In the genomic region with DNA sequence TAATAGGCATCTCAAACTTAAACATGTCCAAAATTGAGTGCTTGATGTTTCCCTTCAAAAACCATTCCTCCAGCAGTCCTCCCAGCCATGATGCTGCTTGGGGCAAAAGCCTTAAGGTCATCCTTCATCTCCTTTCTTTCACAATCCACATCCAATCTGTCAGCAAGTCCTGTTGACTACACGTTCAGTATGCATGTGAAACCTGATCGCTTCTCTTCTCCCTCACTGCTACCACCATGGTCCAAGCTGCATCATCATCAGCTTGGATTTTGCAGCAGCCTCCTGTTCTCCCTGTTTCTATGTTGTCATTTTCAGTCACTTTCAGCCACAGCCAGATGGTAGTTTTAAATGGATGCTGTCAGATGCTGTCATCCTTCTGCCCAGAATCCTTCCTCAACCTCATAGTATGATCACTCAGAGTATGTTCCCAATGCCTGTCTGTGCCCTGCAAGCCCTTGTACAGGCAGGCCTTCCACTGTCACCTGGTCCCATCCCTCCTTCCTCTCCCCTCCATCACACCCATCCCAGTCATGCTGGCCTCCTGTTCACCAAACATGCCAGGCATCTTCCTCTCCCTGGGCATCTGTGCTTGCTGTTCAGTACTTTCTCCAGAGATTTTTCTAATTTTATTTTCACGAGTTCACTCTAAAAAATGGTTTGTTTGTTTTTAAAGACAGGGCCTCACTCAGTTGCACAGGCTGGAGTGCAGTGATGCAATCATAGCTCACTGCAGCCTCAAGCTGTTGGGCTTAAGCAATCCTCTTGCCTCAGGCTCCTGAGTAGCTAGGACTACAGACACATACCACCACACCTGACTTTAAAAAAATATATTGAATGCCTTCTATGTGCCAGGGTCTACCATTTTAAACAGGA, we compare ENCODE assay signal across 10 cellular contexts.
DNase-seq lines count a peak whose midpoint lies in the region; ATAC-seq and TF ChIP-seq lines count a peak whose summit lies in the region.
"Had no signal": no experiment of that assay in that cellular context is flagged by ENCODE, and none has a peak within 500 bp of the region (broad histone marks: within the 10 kb centered on the region; RNA-seq: fewer than 3 reads in every experiment).

No MANE protein-coding gene starts in this region.

- peak overlapping the region; percentile 69 for H3K18ac ChIP-seq in IMR-90 (ENCODE audit: low read depth, low read length)

- H3K4me1 ChIP-seq in IMR-90 (ENCODE audit: control insufficient read depth, insufficient read depth, low read length) (peaks cover 9% of the 10 kb centered on the region), ovary (ENCODE audit: insufficient read depth) (no peaks in the 10 kb centered on the region)

- H3K4ac ChIP-seq in IMR-90 (ENCODE audit: low read depth, low read length): peak overlapping the region; percentile 79

- H3K23ac ChIP-seq in IMR-90 (ENCODE audit: low read depth, low read length): peak overlapping the region; percentile 28; the same call in 1 of the 2 replicates

- no peak overlapping the region for H3K27ac Mint-ChIP-seq in WTC11
- H3K27ac Mint-ChIP-seq: mesothelial cell of epicardium had no signal

- peak overlapping the region in 1 of 2 experiments; percentile 59; a peak in 2 of 4 replicates for H4K8ac ChIP-seq in IMR-90 (ENCODE audit: low read depth in 2 of 2, low read length in 2 of 2)

- H2BK15ac ChIP-seq in IMR-90 (ENCODE audit: low read depth, low read length): peak overlapping the region; percentile 83; the same call in 2 of the 3 replicates

- H2AK9ac ChIP-seq in IMR-90 (replicated peaks; ENCODE audit: low read depth, low read length, poor library complexity): no peak overlapping the region

- H3K4me3 Mint-ChIP-seq in WTC11: no peak overlapping the region
- H3K4me3 Mint-ChIP-seq: mesothelial cell of epicardium had no signal

- dilution Hi-C loops in IMR-90 (cut with HindIII; ENCODE audit: low sequenced_read_pairs, unreplicated experiment): no loop called here

- H2BK20ac ChIP-seq in IMR-90 (ENCODE audit: low read depth, low read length): peak overlapping the region; percentile 81

- WGBS in IMR-90 (ENCODE audit: extremely low coverage in 2 of 2, insufficient read length in 1 of 2), 2 experiments: 0% methylated on average over 1 of the region's 3 CpGs; no CpG with 5 or more reads in 1 of the 2 experiments
- WGBS in ovary, 3 donors: 71 to 79% (median 71%) methylated on average over 3 of the region's 3 CpGs

- H3K27me3 Mint-ChIP-seq in WTC11 (ENCODE audit: low read depth): no peaks in the 10 kb centered on the region

- H3K27ac ChIP-seq in IMR-90 (ENCODE audit: insufficient read depth, low read length) (peak overlapping the region; percentile 84; the same call in 1 of the 2 replicates), ovary (no peak overlapping the region)

- no peaks in the 10 kb centered on the region for H3K36me3 Mint-ChIP-seq in WTC11
- H3K36me3 Mint-ChIP-seq: mesothelial cell of epicardium had no signal

- H3K14ac ChIP-seq in IMR-90 (replicated peaks; ENCODE audit: low read depth, low read length): peak overlapping the region; percentile 57; the same call in 1 of the 2 replicates

- TF ChIP-seq RAD21 in IMR-90 (IDR thresholded peaks at IDR 0.05; ENCODE audit: low read length): no peak

- ATAC-seq in IMR-90 (ENCODE audit: low read depth) (peak; percentile 93), WTC11 (no peak)

- H2BK120ac ChIP-seq in IMR-90 (ENCODE audit: low read depth, low read length): peak overlapping the region; percentile 85

- no peaks in the 10 kb centered on the region for H3K27me3 ChIP-seq in IMR-90 (ENCODE audit: control insufficient read depth, insufficient read depth, low read length)
- no peaks in the 10 kb centered on the region for H3K27me3 ChIP-seq in kidney epithelial cell (ENCODE audit: control insufficient read depth, insufficient read depth, low read length)
- H3K27me3 ChIP-seq in ovary: no peaks in the 10 kb centered on the region

- H3K9me3 ChIP-seq in IMR-90 (ENCODE audit: control insufficient read depth, insufficient read depth, low read length) (no peaks in the 10 kb centered on the region), ovary (no peaks in the 10 kb centered on the region)

- TF ChIP-seq CTCF in IMR-90 (conservative IDR thresholded peaks at IDR 0.05; ENCODE audit: low read depth, low read length): no peak
- TF ChIP-seq CTCF in WTC11 (IDR thresholded peaks at IDR 0.05): no peak
- TF ChIP-seq CTCF in kidney epithelial cell (IDR thresholded peaks at IDR 0.05; ENCODE audit: insufficient read depth, low read length, poor library complexity, severe bottlenecking): no peak
- no peak for TF ChIP-seq CTCF in ovary (IDR thresholded peaks at IDR 0.05)

- H3K4me3 ChIP-seq in IMR-90 (ENCODE audit: insufficient read depth, low read depth, low read length) (no peak overlapping the region), kidney epithelial cell (ENCODE audit: low read depth, low read length) (no peak overlapping the region), ovary (no peak overlapping the region)

- peak overlapping the region; percentile 10 for H3K9ac ChIP-seq in IMR-90 (ENCODE audit: low read depth, low read length)

- no peak for TF ChIP-seq POLR2A in IMR-90 (IDR thresholded peaks at IDR 0.05; ENCODE audit: low read depth, low read length)
- no peak for TF ChIP-seq POLR2A in ovary (IDR thresholded peaks at IDR 0.05)

- H2AFZ ChIP-seq in IMR-90 (replicated peaks; ENCODE audit: low read length, poor library complexity): peak overlapping the region; percentile 60

- H4K5ac ChIP-seq in IMR-90 (ENCODE audit: low read depth, low read length): peak overlapping the region; percentile 47

- H3K9me3 Mint-ChIP-seq in WTC11: no peaks in the 10 kb centered on the region
- H3K9me3 Mint-ChIP-seq: mesothelial cell of epicardium had no signal

- in situ Hi-C loops in IMR-90 (cut with MboI; ENCODE audit: low sequenced_read_pairs): no loop called here

- H3K79me1 ChIP-seq in IMR-90 (ENCODE audit: low read depth in 1 of 2, low read length in 2 of 2): no peaks in the 10 kb centered on the region

- DNase-seq in AG20443 (ENCODE audit: low spot score) (peak; percentile 20), IMR-90 (peak; percentile 86), WTC11 (ENCODE audit: low spot score) (no peak), kidney epithelial cell (ENCODE audit: low read depth) (peak; percentile 26), germinal center (ENCODE audit: low spot score) (no peak), ovary (no peak), medulla oblongata (ENCODE audit: extremely low spot score) (no peak)
- DNase-seq in central memory CD4-positive, alpha-beta T cell: no peak
- DNase-seq: activated naive CD4-positive, alpha-beta T cell treated with anti-CD3 and anti-CD28 coated beads, Interleukin-2, amount 50 U/mL, for 16 hours had no signal

- no peaks in the 10 kb centered on the region for H3K4me1 Mint-ChIP-seq in WTC11

- peak overlapping the region; percentile 69 for H3K4me2 ChIP-seq in IMR-90 (ENCODE audit: low read depth, low read length)

- CTCF ChIA-PET in IMR-90 (lab: Yijun Ruan, JAX): interaction anchor here (0.6 to 1.2 kb wide), 2 partner anchors 24 to 25 kb away, joined by 3 to 4 read pairs; no protein-coding TSS in a partner anchor
- CTCF ChIA-PET in WTC11 (lab: Charles Lee): interaction anchor here (1.8 kb wide), 2 partner anchors 25 to 105 kb away, joined by 7 to 11 read pairs; no protein-coding TSS in a partner anchor

- H3K36me3 ChIP-seq in IMR-90 (ENCODE audit: control insufficient read depth, insufficient read depth, low read length) (no peaks in the 10 kb centered on the region), kidney epithelial cell (ENCODE audit: control insufficient read depth, insufficient read depth, low read length) (no peaks in the 10 kb centered on the region), ovary (no peaks in the 10 kb centered on the region)

- H4K20me1 ChIP-seq in IMR-90 (ENCODE audit: insufficient read depth, low read length): peaks cover 5% of the 10 kb centered on the region

- intact Hi-C loops in IMR-90 (cut with micrococcal nuclease): no loop called here
- intact Hi-C loops in ovary (cut with DNase I): loop anchor here in 1 of 4 donors (10.0 kb wide), 1 partner anchor 100 kb away; no protein-coding TSS in a partner anchor

- POLR2A ChIA-PET in IMR-90 (lab: Charles Lee; ENCODE audit: unreplicated experiment): no interaction called here
- POLR2A ChIA-PET in WTC11 (lab: Charles Lee): no interaction called here

- BruUV-seq in IMR-90 (replicated peaks; lab: Mats Ljungman, UMichigan): no TSS peak

- H4K91ac ChIP-seq in IMR-90 (ENCODE audit: insufficient read depth, low read depth, low read length): peak overlapping the region; percentile 90

- H3K56ac ChIP-seq in IMR-90 (ENCODE audit: extremely low read depth, insufficient read depth, low read length): no peak overlapping the region

- H2BK5ac ChIP-seq in IMR-90 (ENCODE audit: low read depth, low read length, poor library complexity, severe bottlenecking): peak overlapping the region; percentile 91

- no peak for TF ChIP-seq EP300 in ovary (IDR thresholded peaks at IDR 0.05)

- H2AK5ac ChIP-seq in IMR-90 (ENCODE audit: low read depth, low read length): peak overlapping the region; percentile 76; the same call in 1 of the 2 replicates

- peaks cover 23% of the 10 kb centered on the region for H3K9me1 ChIP-seq in IMR-90 (ENCODE audit: insufficient read depth, low read length)

TF ChIP-seq in IMR-90, 13 proteins besides CTCF, POLR2A, EP300 and RAD21 (continues in another document):
- TF ChIP-seq, protein P1, sequence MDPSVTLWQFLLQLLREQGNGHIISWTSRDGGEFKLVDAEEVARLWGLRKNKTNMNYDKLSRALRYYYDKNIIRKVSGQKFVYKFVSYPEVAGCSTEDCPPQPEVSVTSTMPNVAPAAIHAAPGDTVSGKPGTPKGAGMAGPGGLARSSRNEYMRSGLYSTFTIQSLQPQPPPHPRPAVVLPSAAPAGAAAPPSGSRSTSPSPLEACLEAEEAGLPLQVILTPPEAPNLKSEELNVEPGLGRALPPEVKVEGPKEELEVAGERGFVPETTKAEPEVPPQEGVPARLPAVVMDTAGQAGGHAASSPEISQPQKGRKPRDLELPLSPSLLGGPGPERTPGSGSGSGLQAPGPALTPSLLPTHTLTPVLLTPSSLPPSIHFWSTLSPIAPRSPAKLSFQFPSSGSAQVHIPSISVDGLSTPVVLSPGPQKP (IDR thresholded peaks at IDR 0.05; ENCODE audit: borderline replicate concordance, low read depth, low read length): no peak
- no peak for TF ChIP-seq SMC3 (IDR thresholded peaks at IDR 0.05; ENCODE audit: low read depth, low read length)

Comparison
In these comparisons a context has a peak if more than half of its experiments do, and no peak if none do; other contexts are left out.
1. DNase-seq: peak in AG20443 (single experiment), IMR-90 (single experiment) and kidney epithelial cell (single experiment); none in WTC11 (single experiment), germinal center (single experiment), central memory CD4-positive, alpha-beta T cell (single experiment), ovary (0 of 5) and medulla oblongata (single experiment).